14 cellular contexts compared by ENCODE assay signal in the genomic region with DNA sequence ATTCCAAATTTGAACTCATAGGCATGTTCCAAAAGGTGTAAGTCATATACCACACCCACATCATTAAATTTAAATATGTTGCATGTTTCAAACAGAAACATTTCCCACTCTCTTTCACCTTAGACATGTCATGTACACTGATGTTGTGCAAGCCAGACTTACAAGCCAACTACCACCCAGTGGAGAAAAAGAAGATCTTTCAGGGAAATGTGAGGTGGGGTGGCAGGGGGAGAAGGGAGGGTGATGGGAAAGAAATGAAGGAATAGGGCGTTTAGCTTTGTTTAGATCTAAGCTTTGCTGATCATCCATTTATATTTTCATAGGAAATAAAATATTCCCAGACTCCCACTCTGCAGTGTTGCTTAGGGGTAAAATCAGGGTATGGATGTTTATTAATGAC.
DNase-seq lines count a peak whose midpoint lies in the region; ATAC-seq, FAIRE-seq and TF ChIP-seq lines count a peak whose summit lies in the region.
"Had no signal": no experiment of that assay in that cellular context is flagged by ENCODE, and none has a peak within 500 bp of the region (broad histone marks: within the 10 kb centered on the region; RNA-seq: fewer than 3 reads in every experiment).

No MANE protein-coding gene starts in this region.

- no peak for FAIRE-seq in D721Med (lab: Jason Lieb, UNC)
- FAIRE-seq: A204.1, RCC 7860 had no signal

- H3K4me3 ChIP-seq in fibroblast of mammary gland (ENCODE audit: control insufficient read depth, low read depth, low read length): peak overlapping the region; percentile 87
- peak overlapping the region; percentile 95 to 98 for H3K4me3 ChIP-seq in stomach smooth muscle (ENCODE audit: low read length in 2 of 2)

- no peaks in the 10 kb centered on the region for H3K36me3 ChIP-seq in stomach smooth muscle (ENCODE audit: control insufficient read depth in 2 of 2, insufficient read depth in 2 of 2, low read length in 2 of 2)

- no peaks in the 10 kb centered on the region for H3K27me3 ChIP-seq in stomach smooth muscle (ENCODE audit: control insufficient read depth in 1 of 2, insufficient read depth in 2 of 2, low read length in 2 of 2)

- no peak for ATAC-seq in HG02870 (IDR thresholded peaks at IDR 0.05; ENCODE audit: unreplicated experiment)
- ATAC-seq: activated naive CD4-positive, alpha-beta T cell treated with anti-CD3 and anti-CD28 coated beads, Interleukin-2, amount 50 U/mL, for 72 hours; WTC11 had no signal

- peak overlapping the region; percentile 72 to 79 for H3K9ac ChIP-seq in stomach smooth muscle (ENCODE audit: low read length in 2 of 2)

- TF ChIP-seq CTCF in fibroblast of mammary gland (conservative IDR thresholded peaks at IDR 0.05; ENCODE audit: control insufficient read depth, insufficient read depth, low read depth, low read length) (no peak), D721Med (IDR thresholded peaks at IDR 0.05; ENCODE audit: insufficient read depth, missing control alignments) (no peak)

- DNase-seq in NCI-H1417 (lab: John Stamatoyannopoulos, UW) (peak in 2 of 3 experiments; percentile 17 to 32), NCI-H1417 treated with DMSO at 0.1 percent for 48 hours (lab: John Stamatoyannopoulos, UW) (no peak), NCI-H146 treated with DMSO at 0.1 percent for 48 hours (lab: John Stamatoyannopoulos, UW; ENCODE audit: unreplicated experiment) (peak; percentile 52), fibroblast of mammary gland (ENCODE audit: low read depth) (peak; percentile 30), D721Med (ENCODE audit: insufficient read length, low spot score) (no peak), NCI-H1930 (lab: John Stamatoyannopoulos, UW) (no peak)
- DNase-seq: stimulated activated CD4-positive, alpha-beta T cell treated with anti-CD3 and anti-CD28 coated beads, Interleukin-2, amount 100 ng/mL, for 24 hours; trophoblast cell had no signal

- H3K9me3 ChIP-seq in stomach smooth muscle (ENCODE audit: control insufficient read depth in 2 of 2, low read length in 2 of 2): no peaks in the 10 kb centered on the region

- peaks cover 13% of the 10 kb centered on the region for H3K4me1 ChIP-seq in stomach smooth muscle (ENCODE audit: control insufficient read depth, insufficient read depth, low read length)

- H3K27ac ChIP-seq in stomach smooth muscle (ENCODE audit: low read length): peak overlapping the region; percentile 69

Comparison
In these comparisons a context has a peak if more than half of its experiments do, and no peak if none do; other contexts are left out.
1. DNase-seq: peak in NCI-H1417 (2 of 3), NCI-H146 treated with DMSO at 0.1 percent for 48 hours (single experiment) and fibroblast of mammary gland (single experiment); none in NCI-H1417 treated with DMSO at 0.1 percent for 48 hours (single experiment), D721Med (single experiment) and NCI-H1930 (0 of 2).